8 cellular contexts compared by ENCODE assay signal in genomic region chr21:45140346-45140940, GRCh38.
DNase-seq lines count a peak whose midpoint lies in the region; ATAC-seq, FAIRE-seq and TF ChIP-seq lines count a peak whose summit lies in the region.

No MANE protein-coding gene starts in this region.

- POLR2A ChIA-PET in HepG2 (lab: Yijun Ruan, JAX) = interaction anchor here (0.6 kb wide), 1 partner anchor 156 kb away, joined by 3 read pairs; no protein-coding TSS in a partner anchor

- peak overlapping the region in 1 of 2 donors; percentile 13 for H3K27ac ChIP-seq in coronary artery
- H3K27ac ChIP-seq in HepG2 (ENCODE audit: extremely low read length, insufficient read depth, low read length) = no peak overlapping the region

- DNase-seq in NCI-H510A (lab: John Stamatoyannopoulos, UW) (peak; percentile 41), coronary artery (ENCODE audit: low spot score) (peak; percentile 80), HepG2 (ENCODE audit: low spot score) (peak; percentile 86), NCI-H187 treated with DMSO at 0.1 percent for 48 hours (lab: John Stamatoyannopoulos, UW) (no peak)
- peak; percentile 40 for DNase-seq in activated CD4-positive, alpha-beta T cell treated with anti-CD3 and anti-CD28 coated beads for 1 hour
- peak; percentile 26 for DNase-seq in stimulated activated CD8-positive, alpha-beta memory T cell treated with anti-CD3 and anti-CD28 coated beads, Interleukin-15, amount 100 ng/mL, for 1 hour (ENCODE audit: low read depth)

- TF ChIP-seq EP300 in HepG2 (IDR thresholded peaks at IDR 0.05; ENCODE audit: low read depth in 2 of 2, low read length in 2 of 2) = no peak
- no peak for TF ChIP-seq EP300 in HepG2 (CRISPR knock-in tag; IDR thresholded peaks at IDR 0.05; ENCODE audit: borderline replicate concordance)

- in situ Hi-C loops in HepG2 (cut with HindIII; ENCODE audit: extremely low pct_ligation_motif_present, low pct_unique_long_range_greater_than_20kb) = no loop called here

- H3K4me3 ChIP-seq in coronary artery = no peak overlapping the region
- no peak overlapping the region for H3K4me3 ChIP-seq in HepG2 (replicated peaks in 1 of 3; ENCODE audit: insufficient read depth in 1 of 3, low read depth in 2 of 3, low read length in 3 of 3)

- TF ChIP-seq RAD21 in HepG2 (CRISPR knock-in tag; IDR thresholded peaks at IDR 0.05) = peak; percentile 91

- no peak overlapping the region for H3K4me2 ChIP-seq in HepG2 (ENCODE audit: low read depth, low read length)

- no peak overlapping the region for H2AFZ ChIP-seq in HepG2 (ENCODE audit: low read length)

- 33% methylated on average over 9 of the region's 9 CpGs for WGBS in HepG2 (ENCODE audit: low lambda C conversion rate)

- no peaks in the 10 kb centered on the region for H4K20me1 ChIP-seq in HepG2 (ENCODE audit: insufficient read depth, low read length)

- peak; percentile 71 for ATAC-seq in HG03103 (IDR thresholded peaks at IDR 0.05; ENCODE audit: low read depth, unreplicated experiment)
- ATAC-seq in HepG2 = peak; percentile 96

- H3K9ac ChIP-seq in HepG2 (ENCODE audit: insufficient read depth, low read depth, low read length) = no peak overlapping the region

- no TSS peak for BruUV-seq in HepG2 (replicated peaks; lab: Mats Ljungman, UMichigan)

- H3K79me2 ChIP-seq in HepG2 (ENCODE audit: insufficient read depth, low read length) = no peaks in the 10 kb centered on the region

- peaks cover 0 to under 1% of the 10 kb centered on the region in 2 experiments; a peak in 1 of 5 replicates for H3K36me3 ChIP-seq in HepG2 (replicated peaks in 1 of 2; ENCODE audit: control insufficient read depth in 1 of 2, insufficient read depth in 2 of 2, low read length in 2 of 2)

- intact Hi-C loops in HepG2 (cut with micrococcal nuclease; ENCODE audit: unreplicated experiment) = loop anchor here (1.0 to 5.0 kb wide), 2 partner anchors 132 to 149 kb away; no protein-coding TSS in a partner anchor

- CTCF ChIA-PET in HepG2 (lab: Yijun Ruan, JAX; ENCODE audit: low intra/inter-chr PET ratio, low total read pairs) = interaction anchor here (0.9 to 1.8 kb wide), 6 partner anchors 130 to 783 kb away, joined by 3 to 7 read pairs (median 4); no protein-coding TSS in a partner anchor

- TF ChIP-seq POLR2A in HepG2 (IDR thresholded peaks at IDR 0.05; ENCODE audit: insufficient read depth in 1 of 2, low read depth in 2 of 2, low read length in 2 of 2) = no peak

- no peaks in the 10 kb centered on the region for H3K27me3 ChIP-seq in HepG2 (ENCODE audit: control insufficient read depth in 1 of 2, insufficient read depth in 2 of 2, low read length in 2 of 2)

- TF ChIP-seq CTCF in GM12801 (IDR thresholded peaks at IDR 0.05; ENCODE audit: extremely low read depth, insufficient read length) = peak; percentile 38
- peak; percentile 54 for TF ChIP-seq CTCF in coronary artery (IDR thresholded peaks at IDR 0.05)
- TF ChIP-seq CTCF in HepG2 (CRISPR knock-in tag; IDR thresholded peaks at IDR 0.05) = peak; percentile 94

- H3K9me3 ChIP-seq in HepG2 (ENCODE audit: low read length) = no peaks in the 10 kb centered on the region

- peak; percentile 93 for FAIRE-seq in HepG2 (lab: Jason Lieb, UNC)

- H3K4me1 ChIP-seq in HepG2 (ENCODE audit: insufficient read depth, low read length) = peaks cover 12% of the 10 kb centered on the region

TF ChIP-seq in HepG2, 621 proteins besides CTCF, POLR2A, EP300 and RAD21 (continues in another document):
- TF ChIP-seq NFE2 (CRISPR knock-in tag; IDR thresholded peaks at IDR 0.05) = no peak
- no peak for TF ChIP-seq ZNF225 (CRISPR knock-in tag; IDR thresholded peaks at IDR 0.05)
- TF ChIP-seq SRY (CRISPR knock-in tag; IDR thresholded peaks at IDR 0.05) = no peak
- TF ChIP-seq IKZF1 (IDR thresholded peaks at IDR 0.05) = no peak
- no peak for TF ChIP-seq ZSCAN9 (CRISPR knock-in tag; IDR thresholded peaks at IDR 0.05; ENCODE audit: borderline replicate concordance)
- TF ChIP-seq DNMT3B (CRISPR knock-in tag; conservative IDR thresholded peaks at IDR 0.05) = no peak
- TF ChIP-seq ZFP82 (CRISPR knock-in tag; IDR thresholded peaks at IDR 0.05; ENCODE audit: borderline replicate concordance) = no peak
- no peak for TF ChIP-seq ZNF256 (CRISPR knock-in tag; conservative IDR thresholded peaks at IDR 0.05)
- no peak for TF ChIP-seq ZNF83 (CRISPR knock-in tag; IDR thresholded peaks at IDR 0.05; ENCODE audit: borderline replicate concordance)
- no peak for TF ChIP-seq SMARCC2 (IDR thresholded peaks at IDR 0.05)
- TF ChIP-seq TFAP4 (IDR thresholded peaks at IDR 0.05; ENCODE audit: borderline replicate concordance, low read depth) = no peak
- TF ChIP-seq GATAD2A (CRISPR knock-in tag; IDR thresholded peaks at IDR 0.05) = 0 out of 2 replicates have a peak, but pooled peaks have one; percentile 29
- no peak for TF ChIP-seq PRMT3 (CRISPR knock-in tag; IDR thresholded peaks at IDR 0.05; ENCODE audit: borderline replicate concordance, low read depth)
- peak; percentile 45; the same call in 1 of the 2 replicates for TF ChIP-seq HOXA3 (CRISPR knock-in tag; IDR thresholded peaks at IDR 0.05)
- no peak for TF ChIP-seq BRF2 (CRISPR knock-in tag; IDR thresholded peaks at IDR 0.05)
- no peak for TF ChIP-seq ZNF737 (CRISPR knock-in tag; IDR thresholded peaks at IDR 0.05; ENCODE audit: borderline replicate concordance)
- no peak for TF ChIP-seq ZNF749 (CRISPR knock-in tag; IDR thresholded peaks at IDR 0.05; ENCODE audit: borderline replicate concordance)
- no peak for TF ChIP-seq ZNF777 (CRISPR knock-in tag; IDR thresholded peaks at IDR 0.05)
- no peak for TF ChIP-seq TFDP1 (CRISPR knock-in tag; IDR thresholded peaks at IDR 0.05; ENCODE audit: borderline replicate concordance)

Comparison
In these comparisons a context has a peak if more than half of its experiments do, and no peak if none do; other contexts are left out.
1. CTCF ChIP-seq: peak in every context shown above with its lines; median percentile 94 in HepG2; 54 in coronary artery; 38 in GM12801.